In the genomic region with DNA sequence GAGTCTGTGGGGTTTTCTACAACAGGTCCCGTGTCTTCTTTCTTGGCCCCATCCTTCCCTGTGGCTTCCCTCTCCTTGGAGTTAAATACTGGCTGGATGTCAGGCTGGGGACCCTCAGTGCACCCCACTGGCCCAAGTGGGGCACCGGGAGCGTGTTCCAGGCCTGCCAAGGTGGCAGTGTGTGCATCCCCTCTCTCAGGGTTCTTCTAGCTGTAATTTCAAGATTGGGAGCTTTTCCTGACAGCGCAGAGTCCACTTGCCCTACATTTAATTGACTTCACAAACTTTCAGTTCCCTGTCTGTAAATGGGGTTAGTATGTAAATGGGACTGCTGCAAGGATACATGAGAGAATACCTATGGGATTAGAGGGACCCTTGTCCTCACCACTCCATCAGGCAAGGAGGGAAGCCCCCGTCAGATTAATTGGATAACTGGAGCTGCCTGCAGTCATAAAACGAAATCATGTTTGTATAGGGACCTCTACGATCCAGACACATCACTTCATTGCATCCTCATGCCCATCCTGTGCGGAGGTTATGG, we compare ENCODE assay signal across 1 cellular context.
TF ChIP-seq lines count a peak whose summit lies in the region.

No MANE protein-coding gene starts in this region.

TF ChIP-seq in HepG2, 621 proteins besides CTCF, POLR2A, EP300 and RAD21 (continued from another document):
- TF ChIP-seq, protein P1, sequence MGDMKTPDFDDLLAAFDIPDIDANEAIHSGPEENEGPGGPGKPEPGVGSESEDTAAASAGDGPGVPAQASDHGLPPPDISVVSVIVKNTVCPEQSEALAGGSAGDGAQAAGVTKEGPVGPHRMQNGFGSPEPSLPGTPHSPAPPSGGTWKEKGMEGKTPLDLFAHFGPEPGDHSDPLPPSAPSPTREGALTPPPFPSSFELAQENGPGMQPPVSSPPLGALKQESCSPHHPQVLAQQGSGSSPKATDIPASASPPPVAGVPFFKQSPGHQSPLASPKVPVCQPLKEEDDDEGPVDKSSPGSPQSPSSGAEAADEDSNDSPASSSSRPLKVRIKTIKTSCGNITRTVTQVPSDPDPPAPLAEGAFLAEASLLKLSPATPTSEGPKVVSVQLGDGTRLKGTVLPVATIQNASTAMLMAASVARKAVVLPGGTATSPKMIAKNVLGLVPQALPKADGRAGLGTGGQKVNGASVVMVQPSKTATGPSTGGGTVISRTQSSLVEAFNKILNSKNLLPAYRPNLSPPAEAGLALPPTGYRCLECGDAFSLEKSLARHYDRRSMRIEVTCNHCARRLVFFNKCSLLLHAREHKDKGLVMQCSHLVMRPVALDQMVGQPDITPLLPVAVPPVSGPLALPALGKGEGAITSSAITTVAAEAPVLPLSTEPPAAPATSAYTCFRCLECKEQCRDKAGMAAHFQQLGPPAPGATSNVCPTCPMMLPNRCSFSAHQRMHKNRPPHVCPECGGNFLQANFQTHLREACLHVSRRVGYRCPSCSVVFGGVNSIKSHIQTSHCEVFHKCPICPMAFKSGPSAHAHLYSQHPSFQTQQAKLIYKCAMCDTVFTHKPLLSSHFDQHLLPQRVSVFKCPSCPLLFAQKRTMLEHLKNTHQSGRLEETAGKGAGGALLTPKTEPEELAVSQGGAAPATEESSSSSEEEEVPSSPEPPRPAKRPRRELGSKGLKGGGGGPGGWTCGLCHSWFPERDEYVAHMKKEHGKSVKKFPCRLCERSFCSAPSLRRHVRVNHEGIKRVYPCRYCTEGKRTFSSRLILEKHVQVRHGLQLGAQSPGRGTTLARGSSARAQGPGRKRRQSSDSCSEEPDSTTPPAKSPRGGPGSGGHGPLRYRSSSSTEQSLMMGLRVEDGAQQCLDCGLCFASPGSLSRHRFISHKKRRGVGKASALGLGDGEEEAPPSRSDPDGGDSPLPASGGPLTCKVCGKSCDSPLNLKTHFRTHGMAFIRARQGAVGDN (CRISPR knock-in tag; IDR thresholded peaks at IDR 0.05): peak; percentile 80
- TF ChIP-seq POLR2AphosphoS5 (IDR thresholded peaks at IDR 0.05; ENCODE audit: low read depth, low read length) (peak; percentile 27; the same call in 1 of the 2 replicates), CREM (IDR thresholded peaks at IDR 0.05) (no peak), CREM (CRISPR knock-in tag; IDR thresholded peaks at IDR 0.05) (no peak), ZNF124 (CRISPR knock-in tag; IDR thresholded peaks at IDR 0.05) (no peak), AKAP8 (CRISPR knock-in tag; IDR thresholded peaks at IDR 0.05) (no peak), ZNF605 (CRISPR knock-in tag; IDR thresholded peaks at IDR 0.05) (0 out of 2 replicates have a peak, but pooled peaks have one; percentile 6), PHF8 (CRISPR knock-in tag; IDR thresholded peaks at IDR 0.05) (no peak), ZNF766 (CRISPR knock-in tag; IDR thresholded peaks at IDR 0.05; ENCODE audit: borderline replicate concordance) (no peak), ZNF703 (CRISPR knock-in tag; IDR thresholded peaks at IDR 0.05; ENCODE audit: borderline replicate concordance) (peak; percentile 6; the same call in 1 of the 2 replicates), KDM3A (CRISPR knock-in tag; IDR thresholded peaks at IDR 0.05; ENCODE audit: low read depth) (0 out of 2 replicates have a peak, but pooled peaks have one; percentile 22), ZNF709 (CRISPR knock-in tag; IDR thresholded peaks at IDR 0.05) (no peak), ZNF549 (CRISPR knock-in tag; IDR thresholded peaks at IDR 0.05) (no peak), KDM2A (CRISPR knock-in tag; IDR thresholded peaks at IDR 0.05; ENCODE audit: borderline replicate concordance, low read depth) (no peak), PRMT3 (CRISPR knock-in tag; IDR thresholded peaks at IDR 0.05; ENCODE audit: borderline replicate concordance, low read depth) (0 out of 2 replicates have a peak, but pooled peaks have one; percentile 7), NR1H2 (CRISPR knock-in tag; IDR thresholded peaks at IDR 0.05; ENCODE audit: borderline replicate concordance, low read depth) (0 out of 2 replicates have a peak, but pooled peaks have one; percentile 22), PAF1 (CRISPR knock-in tag; IDR thresholded peaks at IDR 0.05) (0 out of 2 replicates have a peak, but pooled peaks have one; percentile 40), RORA (CRISPR knock-in tag; IDR thresholded peaks at IDR 0.05) (0 out of 2 replicates have a peak, but pooled peaks have one; percentile 17), ZNF510 (CRISPR knock-in tag; IDR thresholded peaks at IDR 0.05; ENCODE audit: low read depth) (peak; percentile 17; the same call in 1 of the 2 replicates), FOXO4 (CRISPR knock-in tag; conservative IDR thresholded peaks at IDR 0.05) (0 out of 2 replicates have a peak, but pooled peaks have one; percentile 30), POLR2G (IDR thresholded peaks at IDR 0.05; ENCODE audit: low read depth, low read length) (0 out of 2 replicates have a peak, but pooled peaks have one; percentile 13), ZNF558 (CRISPR knock-in tag; IDR thresholded peaks at IDR 0.05; ENCODE audit: borderline replicate concordance) (0 out of 2 replicates have a peak, but pooled peaks have one; percentile 59), ZNF816 (CRISPR knock-in tag; IDR thresholded peaks at IDR 0.05; ENCODE audit: borderline replicate concordance) (no peak), LRRFIP1 (CRISPR knock-in tag; conservative IDR thresholded peaks at IDR 0.05) (0 out of 2 replicates have a peak, but pooled peaks have one; percentile 28), BCL6 (CRISPR knock-in tag; IDR thresholded peaks at IDR 0.05) (no peak), MXD4 (CRISPR knock-in tag; IDR thresholded peaks at IDR 0.05) (no peak), NCOR1 (IDR thresholded peaks at IDR 0.05; ENCODE audit: borderline replicate concordance, low read length) (no peak), ZNF33A (CRISPR knock-in tag; IDR thresholded peaks at IDR 0.05; ENCODE audit: borderline replicate concordance) (no peak), ZNF382 (CRISPR knock-in tag; IDR thresholded peaks at IDR 0.05; ENCODE audit: borderline replicate concordance) (no peak), NCOA1 (CRISPR knock-in tag; IDR thresholded peaks at IDR 0.05) (0 out of 2 replicates have a peak, but pooled peaks have one; percentile 1), EHMT2 (IDR thresholded peaks at IDR 0.05; ENCODE audit: borderline replicate concordance, low read depth, low read length) (no peak), ZBTB7A (CRISPR knock-in tag; IDR thresholded peaks at IDR 0.05) (0 out of 2 replicates have a peak, but pooled peaks have one; percentile 18), TRIM24 (CRISPR knock-in tag; IDR thresholded peaks at IDR 0.05) (0 out of 2 replicates have a peak, but pooled peaks have one; percentile 8), TCF7 (IDR thresholded peaks at IDR 0.05; ENCODE audit: low read depth) (no peak), ZBTB7B (CRISPR knock-in tag; IDR thresholded peaks at IDR 0.05) (0 out of 2 replicates have a peak, but pooled peaks have one; percentile 6), ZNF430 (CRISPR knock-in tag; IDR thresholded peaks at IDR 0.05) (0 out of 2 replicates have a peak, but pooled peaks have one; percentile 0), ZNF547 (CRISPR knock-in tag; IDR thresholded peaks at IDR 0.05) (0 out of 2 replicates have a peak, but pooled peaks have one; percentile 12)
- TF ChIP-seq, protein P2, sequence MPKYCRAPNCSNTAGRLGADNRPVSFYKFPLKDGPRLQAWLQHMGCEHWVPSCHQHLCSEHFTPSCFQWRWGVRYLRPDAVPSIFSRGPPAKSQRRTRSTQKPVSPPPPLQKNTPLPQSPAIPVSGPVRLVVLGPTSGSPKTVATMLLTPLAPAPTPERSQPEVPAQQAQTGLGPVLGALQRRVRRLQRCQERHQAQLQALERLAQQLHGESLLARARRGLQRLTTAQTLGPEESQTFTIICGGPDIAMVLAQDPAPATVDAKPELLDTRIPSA (CRISPR knock-in tag; IDR thresholded peaks at IDR 0.05; ENCODE audit: borderline replicate concordance): no peak
TF ChIP-seq in HepG2: peak in this region for 38.
